1 cellular context compared by ENCODE assay signal in genomic region chr11:76824980-76825725, GRCh38.
TF ChIP-seq lines count a peak whose summit lies in the region.

No MANE protein-coding gene starts in this region.

TF ChIP-seq in K562, 482 proteins besides CTCF, POLR2A, EP300 and RAD21 (continues in another document):
- TF ChIP-seq MLLT1 (IDR thresholded peaks at IDR 0.05) (peak in 1 of 2 experiments; percentile 14; a peak in 1 of 4 replicates), ZNF639 (CRISPR knock-in tag; conservative IDR thresholded peaks at IDR 0.05 in 1 of 2, IDR thresholded peaks at IDR 0.05 in 1 of 2) (peak in 1 of 2 experiments; percentile 67; a peak in 1 of 4 replicates), TSHZ1 (CRISPR knock-in tag; IDR thresholded peaks at IDR 0.05) (0 out of 2 replicates have a peak, but pooled peaks have one; percentile 13), THAP12 (CRISPR knock-in tag; IDR thresholded peaks at IDR 0.05) (no peak), ZNF77 (CRISPR knock-in tag; IDR thresholded peaks at IDR 0.05) (no peak), ZNF778 (CRISPR knock-in tag; IDR thresholded peaks at IDR 0.05) (no peak), AFF1 (IDR thresholded peaks at IDR 0.05; ENCODE audit: low read depth in 1 of 2, partially characterized antibody in 2 of 2) (no peak), ZNF764 (CRISPR knock-in tag; IDR thresholded peaks at IDR 0.05; ENCODE audit: low read depth) (no peak), TAF1 (IDR thresholded peaks at IDR 0.05; ENCODE audit: control insufficient read depth, extremely low read depth, insufficient read depth, low read length, severe bottlenecking) (no peak), PHTF2 (CRISPR knock-in tag; IDR thresholded peaks at IDR 0.05) (no peak), HDAC8 (tag; IDR thresholded peaks at IDR 0.05) (no peak), ZNF589 (CRISPR knock-in tag; IDR thresholded peaks at IDR 0.05; ENCODE audit: low read depth) (no peak; the same call in 1 of the 2 replicates), PRDM10 (IDR thresholded peaks at IDR 0.05; ENCODE audit: partially characterized antibody) (peak; percentile 17), ZFX (CRISPR knock-in tag; IDR thresholded peaks at IDR 0.05) (peak; percentile 54), ARID3B (CRISPR knock-in tag; IDR thresholded peaks at IDR 0.05; ENCODE audit: borderline replicate concordance) (no peak), ZNF175 (CRISPR knock-in tag; IDR thresholded peaks at IDR 0.05; ENCODE audit: low read depth) (no peak; the same call in 1 of the 2 replicates), BCLAF1 (IDR thresholded peaks at IDR 0.05; ENCODE audit: borderline replicate concordance in 1 of 2, control insufficient read depth in 1 of 2, low read depth in 2 of 2, low read length in 1 of 2) (no peak), VEZF1 (CRISPR knock-in tag; IDR thresholded peaks at IDR 0.05) (no peak), OTX1 (CRISPR knock-in tag; IDR thresholded peaks at IDR 0.05) (no peak), FOXK2 (conservative IDR thresholded peaks at IDR 0.05 in 1 of 2, IDR thresholded peaks at IDR 0.05 in 1 of 2; ENCODE audit: low read depth in 2 of 2) (no peak), ZNF174 (CRISPR knock-in tag; IDR thresholded peaks at IDR 0.05) (no peak), XRCC4 (IDR thresholded peaks at IDR 0.05; ENCODE audit: extremely low read depth, insufficient read depth, insufficient read length) (no peak), THRAP3 (IDR thresholded peaks at IDR 0.05; ENCODE audit: borderline replicate concordance) (no peak), MAFF (IDR thresholded peaks at IDR 0.05; ENCODE audit: low read length) (no peak), ATF6 (CRISPR knock-in tag; IDR thresholded peaks at IDR 0.05) (no peak)
